34 cellular contexts compared by ENCODE assay signal in the genomic region with DNA sequence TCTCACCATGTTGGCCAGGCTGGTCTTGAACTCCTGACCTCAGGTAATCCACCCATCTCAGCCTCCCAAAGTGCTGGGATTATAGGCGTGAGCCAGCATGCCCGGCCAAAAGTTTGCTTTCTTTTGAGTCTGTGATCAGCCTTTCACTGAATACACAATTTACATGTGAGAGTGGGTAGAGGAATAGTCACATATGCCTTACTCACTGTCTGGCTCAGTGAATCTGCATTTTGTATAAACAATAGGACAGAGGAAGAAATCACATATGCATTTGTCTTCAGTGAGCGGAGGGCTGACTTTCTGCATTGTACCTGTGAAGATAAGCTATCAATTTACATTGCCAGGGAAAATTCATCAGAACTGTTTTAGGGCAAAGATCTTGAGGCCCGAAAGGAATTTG. TPM values are rescaled to one million over a fixed set of nuclear protein-coding genes. Genes with fewer than 3 reads are reported as not detected.
DNase-seq lines count a peak whose midpoint lies in the region; ATAC-seq, FAIRE-seq and TF ChIP-seq lines count a peak whose summit lies in the region.
"Had no signal": no experiment of that assay in that cellular context is flagged by ENCODE, and none has a peak within 500 bp of the region (broad histone marks: within the 10 kb centered on the region; RNA-seq: fewer than 3 reads in every experiment).

No MANE protein-coding gene starts in this region.

- H4K8ac ChIP-seq in IMR-90 (ENCODE audit: low read depth in 2 of 2, low read length in 2 of 2) = no peak overlapping the region

- H3K27me3 Mint-ChIP-seq in activated T-cell treated with anti-CD3 and anti-CD28 coated beads, Interleukin-2, amount 50 U/mL, for 72 hours (ENCODE audit: low read depth) = no peaks in the 10 kb centered on the region
- H3K27me3 Mint-ChIP-seq in neural crest cell (ENCODE audit: low read depth) = no peaks in the 10 kb centered on the region

- H3K4me1 ChIP-seq in IMR-90 (ENCODE audit: control insufficient read depth, insufficient read depth, low read length) = peaks cover 8% of the 10 kb centered on the region

- no peak overlapping the region for H3K4me3 ChIP-seq in IMR-90 (ENCODE audit: insufficient read depth, low read depth, low read length)
- H3K4me3 ChIP-seq: colonic mucosa, gastroesophageal sphincter, MG63, sigmoid colon, SK-N-MC, transverse colon had no signal

- no peak overlapping the region for H2BK15ac ChIP-seq in IMR-90 (ENCODE audit: low read depth, low read length)

- dilution Hi-C loops in IMR-90 (cut with HindIII; ENCODE audit: low sequenced_read_pairs, unreplicated experiment) = no loop called here

- no peak for TF ChIP-seq RAD21 in IMR-90 (IDR thresholded peaks at IDR 0.05; ENCODE audit: low read length)

- H3K4me1 Mint-ChIP-seq in activated T-cell treated with anti-CD3 and anti-CD28 coated beads, Interleukin-2, amount 50 U/mL, for 72 hours (ENCODE audit: low read depth) = peaks cover 42% of the 10 kb centered on the region
- H3K4me1 Mint-ChIP-seq in neural crest cell = peaks cover 32% of the 10 kb centered on the region

- BruUV-seq in IMR-90 (replicated peaks; lab: Mats Ljungman, UMichigan) = no TSS peak

- peaks cover 7% of the 10 kb centered on the region for H3K36me3 ChIP-seq in IMR-90 (ENCODE audit: control insufficient read depth, insufficient read depth, low read length)
- H3K36me3 ChIP-seq: colonic mucosa, MG63, transverse colon had no signal

- DNase-seq in activated T-cell treated with anti-CD3 and anti-CD28 coated beads, Interleukin-2, amount 50 U/mL, for 72 hours = no peak
- DNase-seq in activated T-cell treated with anti-CD3 and anti-CD28 coated beads for 4 hours (no peak), IMR-90 (peak; percentile 64), neural crest cell (ENCODE audit: low read depth, low spot score) (no peak), HTR-8/SVneo (ENCODE audit: insufficient read length, low spot score) (no peak)
- DNase-seq in activated naive CD4-positive, alpha-beta T cell treated with anti-CD3 and anti-CD28 coated beads, Interleukin-2, amount 50 U/mL, for 72 hours (ENCODE audit: low spot score in 2 of 2) = no peak
- DNase-seq: activated CD4-positive, CD25-positive, alpha-beta regulatory T cell treated with anti-CD3 and anti-CD28 coated beads, Interleukin-2, amount 50 U/mL, for 72 hours; activated effector memory CD4-positive, alpha-beta T cell treated with Interleukin-2 at 50 U/mL for 16 hours; amygdala; colonic mucosa; COR-L47; effector CD4-positive, alpha-beta T cell; kidney glomerular epithelial cell; MG63; NCI-H1105 treated with DMSO at 0.1 percent for 48 hours; NCI-H2081 treated with DMSO at 0.1 percent for 48 hours; NCI-H345; NCI-H69; PC-3; sigmoid colon; stimulated activated CD4-positive, alpha-beta T cell treated with anti-CD3 and anti-CD28 coated beads, Interleukin-4, amount 100 ng/mL, for 1 hour; transverse colon had no signal

- no peak overlapping the region for H3K23ac ChIP-seq in IMR-90 (ENCODE audit: low read depth, low read length)

- H2AFZ ChIP-seq in IMR-90 (replicated peaks; ENCODE audit: low read length, poor library complexity) = no peak overlapping the region

- no peak overlapping the region for H3K9ac ChIP-seq in IMR-90 (ENCODE audit: low read depth, low read length)
- H3K9ac ChIP-seq: KMS-11 had no signal

- H4K20me1 ChIP-seq in IMR-90 (ENCODE audit: insufficient read depth, low read length) = no peaks in the 10 kb centered on the region; the same call in 1 of the 2 replicates

- in situ Hi-C loops in IMR-90 (cut with MboI; ENCODE audit: low sequenced_read_pairs) = no loop called here

- H3K27ac ChIP-seq in IMR-90 (ENCODE audit: insufficient read depth, low read length) = no peak overlapping the region
- H3K27ac ChIP-seq: colonic mucosa, gastroesophageal sphincter, KMS-11, sigmoid colon, SK-N-MC, transverse colon had no signal

- CTCF ChIA-PET in IMR-90 (lab: Yijun Ruan, JAX) = interaction anchor here (0.6 to 1.0 kb wide), 2 partner anchors 13 to 618 kb away, joined by 6 read pairs; no protein-coding TSS in a partner anchor

- H3K36me3 Mint-ChIP-seq in activated T-cell treated with anti-CD3 and anti-CD28 coated beads, Interleukin-2, amount 50 U/mL, for 72 hours (ENCODE audit: insufficient read depth in 2 of 2) = peaks cover 4 to 6% of the 10 kb centered on the region in 2 donors
- peaks cover 9 to 15% of the 10 kb centered on the region in 2 donors for H3K36me3 Mint-ChIP-seq in activated naive CD4-positive, alpha-beta T cell treated with anti-CD3 and anti-CD28 coated beads, Interleukin-2, amount 50 U/mL, for 72 hours
- H3K36me3 Mint-ChIP-seq in neural crest cell (ENCODE audit: low read depth) = peaks cover 4% of the 10 kb centered on the region

- no peak overlapping the region for H4K5ac ChIP-seq in IMR-90 (ENCODE audit: low read depth, low read length)

- H3K4ac ChIP-seq in IMR-90 (ENCODE audit: low read depth, low read length) = no peak overlapping the region

- WGBS in IMR-90 (ENCODE audit: extremely low coverage in 2 of 2, insufficient read length in 1 of 2), 2 experiments = no CpG with 5 or more reads among the region's 4 CpGs

- H2AK5ac ChIP-seq in IMR-90 (ENCODE audit: low read depth, low read length) = no peak overlapping the region

- no peak overlapping the region for H2AK9ac ChIP-seq in IMR-90 (replicated peaks; ENCODE audit: low read depth, low read length, poor library complexity)

- intact Hi-C loops in IMR-90 (cut with micrococcal nuclease) = no loop called here

- H3K79me1 ChIP-seq in IMR-90 (ENCODE audit: low read depth in 1 of 2, low read length in 2 of 2) = peaks cover 37 to 55% of the 10 kb centered on the region in 2 experiments

- TF ChIP-seq POLR2A in IMR-90 (IDR thresholded peaks at IDR 0.05; ENCODE audit: low read depth, low read length) = no peak

- POLR2A ChIA-PET in IMR-90 (lab: Charles Lee; ENCODE audit: unreplicated experiment) = no interaction called here

- H2BK5ac ChIP-seq in IMR-90 (ENCODE audit: low read depth, low read length, poor library complexity, severe bottlenecking) = no peak overlapping the region

- FAIRE-seq in HTR-8/SVneo (lab: Jason Lieb, UNC) = no peak
- FAIRE-seq: GM12891, H54 had no signal

- H3K14ac ChIP-seq in IMR-90 (replicated peaks; ENCODE audit: low read depth, low read length) = no peak overlapping the region

- no peak overlapping the region for H2BK120ac ChIP-seq in IMR-90 (ENCODE audit: low read depth, low read length)

- no peak overlapping the region for H4K91ac ChIP-seq in IMR-90 (ENCODE audit: insufficient read depth, low read depth, low read length)

- peak overlapping the region; percentile 52 for H3K27ac Mint-ChIP-seq in activated T-cell treated with anti-CD3 and anti-CD28 coated beads, Interleukin-2, amount 50 U/mL, for 72 hours
- peak overlapping the region; percentile 77 to 94 for H3K27ac Mint-ChIP-seq in activated naive CD4-positive, alpha-beta T cell treated with anti-CD3 and anti-CD28 coated beads, Interleukin-2, amount 50 U/mL, for 72 hours
- H3K27ac Mint-ChIP-seq in neural crest cell (ENCODE audit: unreplicated experiment) = no peak overlapping the region

- H3K4me3 Mint-ChIP-seq in activated T-cell treated with anti-CD3 and anti-CD28 coated beads, Interleukin-2, amount 50 U/mL, for 72 hours = peak overlapping the region in 1 of 2 donors; percentile 44
- H3K4me3 Mint-ChIP-seq in neural crest cell = peak overlapping the region; percentile 75

- H3K9me3 ChIP-seq in IMR-90 (ENCODE audit: control insufficient read depth, insufficient read depth, low read length) = no peaks in the 10 kb centered on the region
- H3K9me3 ChIP-seq: colonic mucosa, gastroesophageal sphincter, MG63, sigmoid colon, transverse colon had no signal

- no peaks in the 10 kb centered on the region; the same call in 1 of the 2 replicates for H3K9me1 ChIP-seq in IMR-90 (ENCODE audit: insufficient read depth, low read length)

- H3K9me3 Mint-ChIP-seq in activated T-cell treated with anti-CD3 and anti-CD28 coated beads, Interleukin-2, amount 50 U/mL, for 72 hours = no peaks in the 10 kb centered on the region
- H3K9me3 Mint-ChIP-seq in activated naive CD4-positive, alpha-beta T cell treated with anti-CD3 and anti-CD28 coated beads, Interleukin-2, amount 50 U/mL, for 72 hours = no peaks in the 10 kb centered on the region
- no peaks in the 10 kb centered on the region for H3K9me3 Mint-ChIP-seq in neural crest cell

- ATAC-seq in activated T-cell treated with anti-CD3 and anti-CD28 coated beads, Interleukin-2, amount 50 U/mL, for 72 hours (replicated peaks in 1 of 2) = no peak
- ATAC-seq in IMR-90 (ENCODE audit: low read depth) (no peak), GM21717 (IDR thresholded peaks at IDR 0.05; ENCODE audit: unreplicated experiment) (no peak), HG03469 (IDR thresholded peaks at IDR 0.05; ENCODE audit: unreplicated experiment) (no peak)
- ATAC-seq in activated naive CD4-positive, alpha-beta T cell treated with anti-CD3 and anti-CD28 coated beads, Interleukin-2, amount 50 U/mL, for 72 hours = no peak
- ATAC-seq: gastroesophageal sphincter, PC-3 had no signal

- no peaks in the 10 kb centered on the region for H3K27me3 ChIP-seq in IMR-90 (ENCODE audit: control insufficient read depth, insufficient read depth, low read length)
- H3K27me3 ChIP-seq: colonic mucosa, gastroesophageal sphincter, MG63, sigmoid colon, transverse colon had no signal

- H2BK20ac ChIP-seq in IMR-90 (ENCODE audit: low read depth, low read length) = no peak overlapping the region

- TF ChIP-seq CTCF in IMR-90 (conservative IDR thresholded peaks at IDR 0.05; ENCODE audit: low read depth, low read length) (no peak), neural crest cell (conservative IDR thresholded peaks at IDR 0.05) (no peak)

- no peak overlapping the region for H3K56ac ChIP-seq in IMR-90 (ENCODE audit: extremely low read depth, insufficient read depth, low read length)

- no peak overlapping the region for H3K4me2 ChIP-seq in IMR-90 (ENCODE audit: low read depth, low read length)
- H3K4me2 ChIP-seq: KMS-11 had no signal

- no peak overlapping the region for H3K18ac ChIP-seq in IMR-90 (ENCODE audit: low read depth, low read length)

RNA-seq across cellular contexts. Expression of gene TECPR1, which starts 2.5 kb away (rescaled TPM):
- total RNA-seq in activated T-cell treated with anti-CD3 and anti-CD28 coated beads, Interleukin-2, amount 50 U/mL, for 72 hours = 10 to 100 TPM; 40.7 to 53.0 TPM
- total RNA-seq in IMR-90 (2012; rRNA removed) (6.9 and 14.7 TPM in 2 replicates), neural crest cell (30.3 and 35.2 TPM in 2 replicates)
- polyA plus RNA-seq in IMR-90 (2012; rRNA removed) = 10.6 and 11.5 TPM in 2 replicates
- 6.5 and 9.9 TPM in 2 replicates for polyA plus RNA-seq in IMR-90 (2012; cell fraction: cytosol; rRNA removed)
- polyA plus RNA-seq in IMR-90 (2012; cell fraction: nucleus; rRNA removed; ENCODE audit: low replicate concordance) = 18.6 and 48.0 TPM in 2 replicates
- total RNA-seq in activated naive CD4-positive, alpha-beta T cell treated with anti-CD3 and anti-CD28 coated beads, Interleukin-2, amount 50 U/mL, for 72 hours = 10 to 100 TPM; 37.9 to 62.0 TPM

RNA-seq across cellular contexts. Expression of gene BRI3, which starts 27.0 kb away (rescaled TPM):
- total RNA-seq in activated T-cell treated with anti-CD3 and anti-CD28 coated beads, Interleukin-2, amount 50 U/mL, for 72 hours = 10 to 100 TPM; 84.2 to 90.0 TPM
- total RNA-seq in IMR-90 (2012; rRNA removed) = 24.7 and 30.6 TPM in 2 replicates
- 68.3 and 91.3 TPM in 2 replicates for polyA plus RNA-seq in IMR-90 (2012; rRNA removed)
- polyA plus RNA-seq in IMR-90 (2012; cell fraction: cytosol; rRNA removed) = 81.9 and 90.8 TPM in 2 replicates
- 23.2 and 48.0 TPM in 2 replicates for polyA plus RNA-seq in IMR-90 (2012; cell fraction: nucleus; rRNA removed; ENCODE audit: low replicate concordance)
- 10 to 100 TPM; 50.0 to 66.4 TPM for total RNA-seq in activated naive CD4-positive, alpha-beta T cell treated with anti-CD3 and anti-CD28 coated beads, Interleukin-2, amount 50 U/mL, for 72 hours
- 112 and 119 TPM in 2 replicates for total RNA-seq in neural crest cell

RNA-seq across cellular contexts. Expression of gene BHLHA15, which starts 43.3 kb away (rescaled TPM):
- 1 to 10 TPM in 1 of 2 donors, under 1 TPM in 1; 0.65 to 3.3 TPM for total RNA-seq in activated T-cell treated with anti-CD3 and anti-CD28 coated beads, Interleukin-2, amount 50 U/mL, for 72 hours
- total RNA-seq in IMR-90 (2012; rRNA removed) (not detected in 2 replicates), neural crest cell (not detected in 2 replicates)
- polyA plus RNA-seq in IMR-90 (2012; rRNA removed) = not detected in 2 replicates
- 0.11 and 0.22 TPM in 2 replicates for polyA plus RNA-seq in IMR-90 (2012; cell fraction: cytosol; rRNA removed)
- 0.27 TPM in 1 of 2 replicates, not detected in the other for polyA plus RNA-seq in IMR-90 (2012; cell fraction: nucleus; rRNA removed; ENCODE audit: low replicate concordance)
- total RNA-seq in activated naive CD4-positive, alpha-beta T cell treated with anti-CD3 and anti-CD28 coated beads, Interleukin-2, amount 50 U/mL, for 72 hours = under 1 TPM in 1 of 2 donors, not detected in 1; 0.66 TPM
- total RNA-seq: myocyte, sigmoid colon, subcutaneous adipose tissue had no signal
- polyA plus RNA-seq: AG04450, BJ, fibroblast of lung had no signal
